Comparison of ENCODE assay signal across 12 cellular contexts in genomic region chr19:18493440-18494266, GRCh38. TPM values are rescaled to one million over a fixed set of nuclear protein-coding genes. Genes with fewer than 3 reads are reported as not detected.
DNase-seq lines count a peak whose midpoint lies in the region; ATAC-seq and TF ChIP-seq lines count a peak whose summit lies in the region.
"Had no signal": no experiment of that assay in that cellular context is flagged by ENCODE, and none has a peak within 500 bp of the region (broad histone marks: within the 10 kb centered on the region; RNA-seq: fewer than 3 reads in every experiment).

No MANE protein-coding gene starts in this region.

- TF ChIP-seq POLR2A in ovary (IDR thresholded peaks at IDR 0.05), result no peak

- peak overlapping the region; percentile 93 to 98 (median 96) for H3K27ac Mint-ChIP-seq in CD4-positive, alpha-beta memory T cell
- H3K27ac Mint-ChIP-seq in activated CD4-positive, alpha-beta memory T cell treated with anti-CD3 and anti-CD28 coated beads for 36 hours, result peak overlapping the region; percentile 90

- H3K27me3 Mint-ChIP-seq in CD4-positive, alpha-beta memory T cell, result no peaks in the 10 kb centered on the region
- no peaks in the 10 kb centered on the region for H3K27me3 Mint-ChIP-seq in activated CD4-positive, alpha-beta memory T cell treated with anti-CD3 and anti-CD28 coated beads for 36 hours

- H3K36me3 ChIP-seq in CD4-positive, alpha-beta memory T cell (ENCODE audit: insufficient read depth, low read length), result no peaks in the 10 kb centered on the region
- H3K36me3 ChIP-seq in ovary, result no peaks in the 10 kb centered on the region

- POLR2A ChIA-PET in CD4-positive, alpha-beta memory T cell (lab: Charles Lee; ENCODE audit: partially characterized antibody), result interaction anchor here (0.5 to 6.8 kb wide), 6 partner anchors 12 to 206 kb away, joined by 3 to 61 read pairs (median 4); partner anchors contain the start of gene ELL
- POLR2A ChIA-PET in activated CD4-positive, alpha-beta memory T cell treated with anti-CD3 and anti-CD28 coated beads for 36 hours (lab: Charles Lee), result no interaction called here

- TF ChIP-seq EP300 in ovary (IDR thresholded peaks at IDR 0.05), result no peak

- H3K4me3 ChIP-seq in CD4-positive, alpha-beta memory T cell (ENCODE audit: low read length in 2 of 2), result peak overlapping the region in 1 of 2 donors; percentile 8
- H3K4me3 ChIP-seq in ovary, result no peak overlapping the region
- H3K4me3 ChIP-seq: body of pancreas, lung had no signal

- H3K4me1 Mint-ChIP-seq in CD4-positive, alpha-beta memory T cell, result peaks cover 46 to 93% (median 71%) of the 10 kb centered on the region in 4 donors
- H3K4me1 Mint-ChIP-seq in activated CD4-positive, alpha-beta memory T cell treated with anti-CD3 and anti-CD28 coated beads for 36 hours (ENCODE audit: low read depth), result peaks cover 68% of the 10 kb centered on the region

- H3K36me3 Mint-ChIP-seq in CD4-positive, alpha-beta memory T cell, result peaks cover 0 to 11% of the 10 kb centered on the region in 2 donors
- no peaks in the 10 kb centered on the region for H3K36me3 Mint-ChIP-seq in activated CD4-positive, alpha-beta memory T cell treated with anti-CD3 and anti-CD28 coated beads for 36 hours

- H3K9me3 Mint-ChIP-seq in CD4-positive, alpha-beta memory T cell, result no peaks in the 10 kb centered on the region
- no peaks in the 10 kb centered on the region for H3K9me3 Mint-ChIP-seq in activated CD4-positive, alpha-beta memory T cell treated with anti-CD3 and anti-CD28 coated beads for 36 hours

- peak in 1 of 3 donors; percentile 12 for TF ChIP-seq CTCF in ovary (IDR thresholded peaks at IDR 0.05)

- CTCF ChIA-PET in CD4-positive, alpha-beta memory T cell (lab: Charles Lee; ENCODE audit: partially characterized antibody), result interaction anchor here (0.8 to 14.1 kb wide), 6 partner anchors 11 to 96 kb away, joined by 3 to 131 read pairs (median 4); partner anchors contain the start of genes ELL and REX1BD
- CTCF ChIA-PET in activated CD4-positive, alpha-beta memory T cell treated with anti-CD3 and anti-CD28 coated beads for 36 hours (lab: Charles Lee), result interaction anchor here (1.0 to 2.1 kb wide), 5 partner anchors 9 to 32 kb away, joined by 3 to 8 read pairs (median 5); no protein-coding TSS in a partner anchor

- WGBS in ovary, 3 donors, result 16 to 31% (median 16%) methylated on average over 12 to 13 of the region's 13 CpGs

- ATAC-seq in Right ventricle myocardium superior (ENCODE audit: poor library complexity), result peak; percentile 4
- ATAC-seq: body of pancreas had no signal

- H3K4me1 ChIP-seq in CD4-positive, alpha-beta memory T cell (ENCODE audit: insufficient read depth, low read length), result peaks cover 87% of the 10 kb centered on the region
- H3K4me1 ChIP-seq in ovary (ENCODE audit: insufficient read depth), result peaks cover 36% of the 10 kb centered on the region

- intact Hi-C loops in CD4-positive, alpha-beta memory T cell (cut with micrococcal nuclease), result no loop called here
- intact Hi-C loops in activated CD4-positive, alpha-beta memory T cell treated with anti-CD3 and anti-CD28 coated beads for 36 hours (cut with micrococcal nuclease), result no loop called here
- intact Hi-C loops in Right ventricle myocardium superior (cut with DNase I), result no loop called here
- intact Hi-C loops in ovary (cut with DNase I), result no loop called here

- H3K4me3 Mint-ChIP-seq in CD4-positive, alpha-beta memory T cell, result peak overlapping the region; percentile 48 to 85 (median 72)
- peak overlapping the region; percentile 35 for H3K4me3 Mint-ChIP-seq in activated CD4-positive, alpha-beta memory T cell treated with anti-CD3 and anti-CD28 coated beads for 36 hours

- H3K9me3 ChIP-seq in CD4-positive, alpha-beta memory T cell (ENCODE audit: control insufficient read depth in 1 of 2, low read length in 2 of 2), result no peaks in the 10 kb centered on the region
- no peaks in the 10 kb centered on the region for H3K9me3 ChIP-seq in ovary
- H3K9me3 ChIP-seq: body of pancreas had no signal

- peak overlapping the region; percentile 90 for H3K27ac ChIP-seq in CD4-positive, alpha-beta memory T cell (ENCODE audit: low read depth, low read length)
- H3K27ac ChIP-seq in ovary, result peak overlapping the region; percentile 50 to 79

- H3K27me3 ChIP-seq in CD4-positive, alpha-beta memory T cell (ENCODE audit: insufficient read depth, low read length), result no peaks in the 10 kb centered on the region
- H3K27me3 ChIP-seq in ovary, result no peaks in the 10 kb centered on the region
- H3K27me3 ChIP-seq: body of pancreas had no signal

- DNase-seq in CD4-positive, alpha-beta memory T cell, result no peak
- DNase-seq in activated CD4-positive, alpha-beta memory T cell treated with anti-CD3 and anti-CD28 coated beads for 36 hours, result no peak
- no peak for DNase-seq in Right ventricle myocardium superior
- peak in 4 of 5 donors; percentile 63 to 85 (median 81) for DNase-seq in ovary
- no peak for DNase-seq in D341Med (ENCODE audit: low spot score)
- no peak for DNase-seq in NCI-H2081 treated with DMSO at 0.1 percent for 48 hours (lab: John Stamatoyannopoulos, UW)
- DNase-seq in putamen (ENCODE audit: low spot score), result no peak
- DNase-seq in GM19238 (ENCODE audit: insufficient read length, low spot score), result no peak
- DNase-seq: body of pancreas; SIG-M5; stimulated activated CD8-positive, alpha-beta memory T cell treated with anti-CD3 and anti-CD28 coated beads, Interleukin-4, amount 100 ng/mL, for 48 hours had no signal

RNA-seq across cellular contexts. Expression of gene ELL, which starts 28.2 kb away (rescaled TPM):
- total RNA-seq in CD4-positive, alpha-beta memory T cell, result 10 to 100 TPM; 34.9 to 35.9 TPM
- 10 to 100 TPM in 1 of 2 donors, 1 to 10 TPM in 1; 6.5 to 16.7 TPM for polyA plus RNA-seq in CD4-positive, alpha-beta memory T cell
- 10 to 100 TPM; 24.7 to 29.7 TPM for total RNA-seq in activated CD4-positive, alpha-beta memory T cell treated with anti-CD3 and anti-CD28 coated beads for 36 hours
- total RNA-seq in Right ventricle myocardium superior (7.5 TPM), ovary (10 to 100 TPM in 6 of 7 donors, 1 to 10 TPM in 1; 9.8 to 22.3 (median 19.8) TPM)
- 10 to 100 TPM in 1 of 2 donors, 1 to 10 TPM in 1; 1.6 to 12.3 TPM for polyA plus RNA-seq in ovary

RNA-seq across cellular contexts. Expression of gene FKBP8, which starts 49.7 kb away (rescaled TPM):
- total RNA-seq in CD4-positive, alpha-beta memory T cell, result 100 to 1,000 TPM; 231 to 249 TPM
- 100 to 1,000 TPM in 1 of 2 donors, 10 to 100 TPM in 1; 82.4 to 130 TPM for polyA plus RNA-seq in CD4-positive, alpha-beta memory T cell
- total RNA-seq in activated CD4-positive, alpha-beta memory T cell treated with anti-CD3 and anti-CD28 coated beads for 36 hours, result 100 to 1,000 TPM; 232 to 236 TPM
- total RNA-seq in Right ventricle myocardium superior, result 182 TPM
- 100 to 1,000 TPM; 198 to 354 (median 290) TPM for total RNA-seq in ovary
- 100 to 1,000 TPM in 1 of 2 donors, 10 to 100 TPM in 1; 14.1 to 319 TPM for polyA plus RNA-seq in ovary

RNA-seq across cellular contexts. Expression of gene ISYNA1, which starts 55.7 kb away (rescaled TPM):
- total RNA-seq in CD4-positive, alpha-beta memory T cell, result 10 to 100 TPM; 37.1 to 43.2 TPM
- 10 to 100 TPM; 27.5 to 36.3 TPM for polyA plus RNA-seq in CD4-positive, alpha-beta memory T cell
- 10 to 100 TPM; 19.3 to 20.0 TPM for total RNA-seq in activated CD4-positive, alpha-beta memory T cell treated with anti-CD3 and anti-CD28 coated beads for 36 hours
- total RNA-seq in Right ventricle myocardium superior, result 26.0 TPM
- 100 to 1,000 TPM in 6 of 7 donors, 10 to 100 TPM in 1; 45.2 to 345 (median 217) TPM for total RNA-seq in ovary
- 100 to 1,000 TPM in 1 of 2 donors, 1 to 10 TPM in 1; 9.6 to 144 TPM for polyA plus RNA-seq in ovary

Comparison
In these comparisons a context has a peak if more than half of its experiments do, and no peak if none do; other contexts are left out.
1. DNase-seq: peak in ovary (4 of 5); none in CD4-positive, alpha-beta memory T cell (0 of 5), activated CD4-positive, alpha-beta memory T cell treated with anti-CD3 and anti-CD28 coated beads for 36 hours (single experiment), Right ventricle myocardium superior (single experiment), D341Med (single experiment), NCI-H2081 treated with DMSO at 0.1 percent for 48 hours (single experiment), putamen (single experiment) and GM19238 (single experiment).